ENCODE assay signal across 12 cellular contexts in genomic region chr3:9791127-9791526, GRCh38. TPM values are rescaled to one million over a fixed set of nuclear protein-coding genes. Genes with fewer than 3 reads are reported as not detected.
A peak's percentile ranks its signal among the peaks of the same experiment; 100 is the strongest.
DNase-seq lines count a peak whose midpoint lies in the region; ATAC-seq and TF ChIP-seq lines count a peak whose summit lies in the region.
"Had no signal": no experiment of that assay in that cellular context is flagged by ENCODE, and none has a peak within 500 bp of the region (broad histone marks: within the 10 kb centered on the region; RNA-seq: fewer than 3 reads in every experiment).

No MANE protein-coding gene starts in this region.

- no peaks in the 10 kb centered on the region for H3K9me3 Mint-ChIP-seq in T-helper 2 cell treated with Interferon-gamma antibody and Interleukin-4, amounts not matched to agents 5 μg/mL and 100 μg/mL, for 36 hours
- H3K9me3 Mint-ChIP-seq in stimulated activated effector memory CD8-positive, alpha-beta T cell treated with anti-CD3 and anti-CD28 coated beads, Interleukin-12 subunit alpha, Interleukin-12 subunit beta, amount 100 ng/mL, for 72 hours = no peaks in the 10 kb centered on the region

- WGBS in esophagus squamous epithelium, 2 donors = 88 to 98% methylated on average over 8 of the region's 11 CpGs

- H3K36me3 Mint-ChIP-seq in T-helper 2 cell treated with Interferon-gamma antibody and Interleukin-4, amounts not matched to agents 5 μg/mL and 100 μg/mL, for 36 hours (ENCODE audit: low read depth) = peaks cover 54% of the 10 kb centered on the region
- peaks cover 92% of the 10 kb centered on the region for H3K36me3 Mint-ChIP-seq in stimulated activated effector memory CD8-positive, alpha-beta T cell treated with anti-CD3 and anti-CD28 coated beads, Interleukin-12 subunit alpha, Interleukin-12 subunit beta, amount 100 ng/mL, for 72 hours

- no peak for TF ChIP-seq CTCF in esophagus squamous epithelium (IDR thresholded peaks at IDR 0.05)

- peak overlapping the region in 3 of 4 donors; percentile 98 to 100 (median 99) for H3K27ac ChIP-seq in esophagus squamous epithelium
- H3K27ac ChIP-seq in SJCRH30 = no peak overlapping the region

- H3K27me3 ChIP-seq in esophagus squamous epithelium (no peaks in the 10 kb centered on the region), SJCRH30 (no peaks in the 10 kb centered on the region)

- H3K4me3 Mint-ChIP-seq in T-helper 2 cell treated with Interferon-gamma antibody and Interleukin-4, amounts not matched to agents 5 μg/mL and 100 μg/mL, for 36 hours = peak overlapping the region; percentile 98
- peak overlapping the region; percentile 83 for H3K4me3 Mint-ChIP-seq in stimulated activated effector memory CD8-positive, alpha-beta T cell treated with anti-CD3 and anti-CD28 coated beads, Interleukin-12 subunit alpha, Interleukin-12 subunit beta, amount 100 ng/mL, for 72 hours

- peaks cover 53% of the 10 kb centered on the region for H3K4me1 Mint-ChIP-seq in T-helper 2 cell treated with Interferon-gamma antibody and Interleukin-4, amounts not matched to agents 5 μg/mL and 100 μg/mL, for 36 hours (ENCODE audit: low read depth)
- peaks cover 61% of the 10 kb centered on the region for H3K4me1 Mint-ChIP-seq in stimulated activated effector memory CD8-positive, alpha-beta T cell treated with anti-CD3 and anti-CD28 coated beads, Interleukin-12 subunit alpha, Interleukin-12 subunit beta, amount 100 ng/mL, for 72 hours

- TF ChIP-seq POLR2A in Raji (IDR thresholded peaks at IDR 0.05; ENCODE audit: insufficient read depth, low read depth, low read length) (0 out of 2 replicates have a peak, but pooled peaks have one; percentile 11), esophagus squamous epithelium (IDR thresholded peaks at IDR 0.05) (no peak)

- H3K9me3 ChIP-seq in esophagus squamous epithelium (no peaks in the 10 kb centered on the region), SJCRH30 (replicated peaks) (no peaks in the 10 kb centered on the region)

- no peaks in the 10 kb centered on the region for H3K27me3 Mint-ChIP-seq in T-helper 2 cell treated with Interferon-gamma antibody and Interleukin-4, amounts not matched to agents 5 μg/mL and 100 μg/mL, for 36 hours (ENCODE audit: low read depth)

- H3K36me3 ChIP-seq in esophagus squamous epithelium (peaks cover 0 to 69% (median 16%) of the 10 kb centered on the region in 3 donors), SJCRH30 (peaks cover 6% of the 10 kb centered on the region; the same call in 1 of the 2 replicates)

- H3K4me3 ChIP-seq in esophagus squamous epithelium = no peak overlapping the region
- H3K4me3 ChIP-seq in SJCRH30 = no peak overlapping the region

- ATAC-seq in stimulated activated effector memory CD8-positive, alpha-beta T cell treated with anti-CD3 and anti-CD28 coated beads, Interleukin-12 subunit alpha, Interleukin-12 subunit beta, amount 100 ng/mL, for 72 hours = no peak
- ATAC-seq: esophagus mucosa had no signal

- peaks cover 17 to 50% (median 26%) of the 10 kb centered on the region in 3 donors for H3K4me1 ChIP-seq in esophagus squamous epithelium
- peaks cover 7% of the 10 kb centered on the region for H3K4me1 ChIP-seq in SJCRH30

- H3K27ac Mint-ChIP-seq in T-helper 2 cell treated with Interferon-gamma antibody and Interleukin-4, amounts not matched to agents 5 μg/mL and 100 μg/mL, for 36 hours = peak overlapping the region; percentile 99
- H3K27ac Mint-ChIP-seq in stimulated activated effector memory CD8-positive, alpha-beta T cell treated with anti-CD3 and anti-CD28 coated beads, Interleukin-12 subunit alpha, Interleukin-12 subunit beta, amount 100 ng/mL, for 72 hours = peak overlapping the region; percentile 100

- intact Hi-C loops in esophagus squamous epithelium (cut with DNase I) = no loop called here

- no peak for DNase-seq in T-helper 2 cell treated with Interferon-gamma antibody and Interleukin-4, amounts not matched to agents 5 μg/mL and 100 μg/mL, for 36 hours (ENCODE audit: low spot score)
- no peak for DNase-seq in T-helper 2 cell
- DNase-seq in esophagus squamous epithelium (lab: John Stamatoyannopoulos, UW) = no peak
- DNase-seq in stimulated activated effector memory CD8-positive, alpha-beta T cell treated with anti-CD3 and anti-CD28 coated beads, Interleukin-12 subunit alpha, Interleukin-12 subunit beta, amount 100 ng/mL, for 72 hours (ENCODE audit: low spot score in 2 of 2) = no peak
- DNase-seq in NCI-H2081 treated with DMSO at 0.1 percent for 48 hours (lab: John Stamatoyannopoulos, UW) = no peak
- no peak for DNase-seq in AG08395 (ENCODE audit: low spot score)
- DNase-seq in SJCRH30 = no peak
- DNase-seq: ACHN; activated CD8-positive, alpha-beta memory T cell treated with anti-CD3 and anti-CD28 coated beads, Interleukin-2, amount 50 U/mL, for 48 hours; KG1 had no signal

RNA-seq across cellular contexts. Expression of gene TADA3, which starts 1.1 kb away (rescaled TPM):
- 10 to 100 TPM; 34.7 to 54.4 (median 44.8) TPM for total RNA-seq in esophagus squamous epithelium
- total RNA-seq in SJCRH30 (2014; rRNA removed; shearing (Covaris generic)) = 58.5 and 59.3 TPM in 2 replicates

RNA-seq across cellular contexts. Expression of gene ARPC4, which starts 1.8 kb away (rescaled TPM):
- 100 to 1,000 TPM; 125 to 244 (median 167) TPM for total RNA-seq in esophagus squamous epithelium
- 87.4 and 96.9 TPM in 2 replicates for total RNA-seq in SJCRH30 (2014; rRNA removed; shearing (Covaris generic))

RNA-seq across cellular contexts. Expression of gene TTLL3, which starts 18.9 kb away (rescaled TPM):
- total RNA-seq in esophagus squamous epithelium = 10 to 100 TPM in 3 of 4 donors, 1 to 10 TPM in 1; 7.6 to 29.2 (median 10.2) TPM
- total RNA-seq in SJCRH30 (2014; rRNA removed; shearing (Covaris generic)) = 7.0 and 14.9 TPM in 2 replicates

RNA-seq across cellular contexts. Expression of gene CAMK1, which starts 21.4 kb away (rescaled TPM):
- total RNA-seq in esophagus squamous epithelium = 10 to 100 TPM in 2 of 4 donors, 1 to 10 TPM in 2; 2.9 to 19.6 (median 7.6) TPM
- total RNA-seq in SJCRH30 (2014; rRNA removed; shearing (Covaris generic)) = 5.8 TPM in 2 replicates

RNA-seq across cellular contexts. Expression of gene OGG1, which starts 41.4 kb away (rescaled TPM):
- total RNA-seq in esophagus squamous epithelium = 10 to 100 TPM in 2 of 4 donors, 1 to 10 TPM in 2; 9.5 to 20.6 (median 10.5) TPM
- 32.2 and 35.0 TPM in 2 replicates for total RNA-seq in SJCRH30 (2014; rRNA removed; shearing (Covaris generic))
